In genomic region chr5:145237843-145238242, GRCh38 we compare ENCODE assay signal across 9 cellular contexts.
DNase-seq lines count a peak whose midpoint lies in the region; FAIRE-seq and TF ChIP-seq lines count a peak whose summit lies in the region.
"Had no signal": no experiment of that assay in that cellular context is flagged by ENCODE, and none has a peak within 500 bp of the region (broad histone marks: within the 10 kb centered on the region; RNA-seq: fewer than 3 reads in every experiment).

No MANE protein-coding gene starts in this region.

- H3K36me3 Mint-ChIP-seq in endodermal cell (ENCODE audit: low read depth) (no peaks in the 10 kb centered on the region), osteocyte (ENCODE audit: unreplicated experiment) (no peaks in the 10 kb centered on the region)
- no peaks in the 10 kb centered on the region for H3K36me3 Mint-ChIP-seq in activated T-cell treated with anti-CD3 and anti-CD28 coated beads, Interleukin-2, amount 50 U/mL, for 24 hours (ENCODE audit: low read depth)

- H3K36me3 ChIP-seq in BJ (ENCODE audit: control insufficient read depth, insufficient read depth, low read length), result no peaks in the 10 kb centered on the region
- H3K36me3 ChIP-seq in endodermal cell (ENCODE audit: control insufficient read depth, insufficient read depth, low read length), result no peaks in the 10 kb centered on the region

- no peak overlapping the region for H3K4me3 Mint-ChIP-seq in endodermal cell
- H3K4me3 Mint-ChIP-seq in osteocyte (ENCODE audit: unreplicated experiment), result no peak overlapping the region
- no peak overlapping the region for H3K4me3 Mint-ChIP-seq in activated T-cell treated with anti-CD3 and anti-CD28 coated beads, Interleukin-2, amount 50 U/mL, for 24 hours
- H3K4me3 Mint-ChIP-seq: stimulated activated naive CD8-positive, alpha-beta T cell treated with anti-CD3 and anti-CD28 coated beads, Interleukin-15, amount 100 ng/mL, for 72 hours had no signal

- H3K9me3 Mint-ChIP-seq in endodermal cell (no peaks in the 10 kb centered on the region), osteocyte (ENCODE audit: unreplicated experiment) (no peaks in the 10 kb centered on the region)
- H3K9me3 Mint-ChIP-seq in activated T-cell treated with anti-CD3 and anti-CD28 coated beads, Interleukin-2, amount 50 U/mL, for 24 hours, result peaks cover 5% of the 10 kb centered on the region
- H3K9me3 Mint-ChIP-seq: stimulated activated naive CD8-positive, alpha-beta T cell treated with anti-CD3 and anti-CD28 coated beads, Interleukin-15, amount 100 ng/mL, for 72 hours had no signal

- no peak overlapping the region for H3K9ac ChIP-seq in endodermal cell (ENCODE audit: extremely low read depth, low read length, poor library complexity, severe bottlenecking)

- CTCF ChIA-PET in BJ (lab: Yijun Ruan, JAX), result interaction anchor here (0.8 to 1.5 kb wide), 5 partner anchors 9 to 1034 kb away, joined by 3 to 9 read pairs (median 3); no protein-coding TSS in a partner anchor

- no peak overlapping the region for H3K27ac ChIP-seq in endodermal cell (ENCODE audit: low read depth, low read length)

- FAIRE-seq in GM19239 (lab: Jason Lieb, UNC), result peak; percentile 11

- no peaks in the 10 kb centered on the region for H3K4me1 ChIP-seq in endodermal cell (ENCODE audit: control insufficient read depth, insufficient read depth, low read length)

- TF ChIP-seq CTCF in BJ (IDR thresholded peaks at IDR 0.05; ENCODE audit: insufficient read depth, low read depth, low read length) (peak; percentile 29; the same call in 1 of the 2 replicates), endodermal cell (conservative IDR thresholded peaks at IDR 0.05) (peak; percentile 89), osteocyte (IDR thresholded peaks at IDR 0.05) (peak; percentile 55)

- POLR2A ChIA-PET in BJ (lab: Charles Lee), result no interaction called here

- 0 to 6% methylated on average over 1 to 3 of the region's 3 CpGs for WGBS in endodermal cell (ENCODE audit: insufficient coverage in 1 of 2, insufficient read length in 1 of 2), 2 experiments

- no peaks in the 10 kb centered on the region for H3K9me3 ChIP-seq in endodermal cell (ENCODE audit: control insufficient read depth, low read length)

- H3K4me3 ChIP-seq in BJ (ENCODE audit: low read depth, low read length) (no peak overlapping the region), endodermal cell (ENCODE audit: low read length) (no peak overlapping the region)

- H3K27me3 Mint-ChIP-seq in endodermal cell (ENCODE audit: insufficient read depth), result no peaks in the 10 kb centered on the region
- H3K27me3 Mint-ChIP-seq in osteocyte (ENCODE audit: unreplicated experiment), result no peaks in the 10 kb centered on the region
- no peaks in the 10 kb centered on the region for H3K27me3 Mint-ChIP-seq in activated T-cell treated with anti-CD3 and anti-CD28 coated beads, Interleukin-2, amount 50 U/mL, for 24 hours
- H3K27me3 Mint-ChIP-seq: stimulated activated naive CD8-positive, alpha-beta T cell treated with anti-CD3 and anti-CD28 coated beads, Interleukin-15, amount 100 ng/mL, for 72 hours had no signal

- no peaks in the 10 kb centered on the region for H3K27me3 ChIP-seq in BJ (ENCODE audit: control insufficient read depth, insufficient read depth, low read length)
- no peaks in the 10 kb centered on the region for H3K27me3 ChIP-seq in endodermal cell (ENCODE audit: control insufficient read depth, insufficient read depth, low read length, poor library complexity, severe bottlenecking)

- no peak for DNase-seq in BJ (ENCODE audit: low read depth)
- DNase-seq in GM19239 (ENCODE audit: insufficient read length, low spot score), result no peak
- peak; percentile 85 for DNase-seq in HT-29 (ENCODE audit: low spot score)
- DNase-seq in NCI-H82 (lab: John Stamatoyannopoulos, UW), result peak; percentile 92
- DNase-seq in endodermal cell, result peak; percentile 89
- no peak for DNase-seq in osteocyte (ENCODE audit: extremely low spot score, unreplicated experiment)
- DNase-seq in activated naive CD4-positive, alpha-beta T cell (lab: John Stamatoyannopoulos, UW), result no peak
- DNase-seq in activated T-cell treated with anti-CD3 and anti-CD28 coated beads, Interleukin-2, amount 50 U/mL, for 24 hours, result no peak

- H3K27ac Mint-ChIP-seq in endodermal cell, result no peak overlapping the region
- no peak overlapping the region for H3K27ac Mint-ChIP-seq in osteocyte (ENCODE audit: unreplicated experiment)
- no peak overlapping the region for H3K27ac Mint-ChIP-seq in activated T-cell treated with anti-CD3 and anti-CD28 coated beads, Interleukin-2, amount 50 U/mL, for 24 hours
- H3K27ac Mint-ChIP-seq: stimulated activated naive CD8-positive, alpha-beta T cell treated with anti-CD3 and anti-CD28 coated beads, Interleukin-15, amount 100 ng/mL, for 72 hours had no signal

- H3K4me1 Mint-ChIP-seq in endodermal cell, result peaks cover 32% of the 10 kb centered on the region
- peaks cover 44% of the 10 kb centered on the region for H3K4me1 Mint-ChIP-seq in osteocyte (ENCODE audit: unreplicated experiment)
- no peaks in the 10 kb centered on the region for H3K4me1 Mint-ChIP-seq in activated T-cell treated with anti-CD3 and anti-CD28 coated beads, Interleukin-2, amount 50 U/mL, for 24 hours (ENCODE audit: low read depth)
- H3K4me1 Mint-ChIP-seq: stimulated activated naive CD8-positive, alpha-beta T cell treated with anti-CD3 and anti-CD28 coated beads, Interleukin-15, amount 100 ng/mL, for 72 hours had no signal

Comparison
In these comparisons a context has a peak if more than half of its experiments do, and no peak if none do; other contexts are left out.
1. DNase-seq: peak in HT-29 (single experiment), NCI-H82 (single experiment) and endodermal cell (single experiment); none in BJ (single experiment), GM19239 (single experiment), osteocyte (single experiment), activated naive CD4-positive, alpha-beta T cell (0 of 4) and activated T-cell treated with anti-CD3 and anti-CD28 coated beads, Interleukin-2, amount 50 U/mL, for 24 hours (single experiment).
2. CTCF ChIP-seq: peak in every context shown above with its lines; median percentile 89 in endodermal cell; 55 in osteocyte; 29 in BJ.